Comparison of ENCODE assay signal across 1 cellular context in genomic region chr7:158863611-158864506, GRCh38.
TF ChIP-seq lines count a peak whose summit lies in the region.

No MANE protein-coding gene starts in this region.

TF ChIP-seq in HEK293, 187 proteins besides CTCF, POLR2A, EP300 and RAD21 (continued from another document):
- TF ChIP-seq PRDM10 (tag by site-specific recombination; IDR thresholded peaks at IDR 0.05) (peak; percentile 56; the same call in 1 of the 2 replicates), ZFHX2 (tag by site-specific recombination; conservative IDR thresholded peaks at IDR 0.05) (peak; percentile 42; the same call in 1 of the 2 replicates), KLF9 (tag by site-specific recombination; IDR thresholded peaks at IDR 0.05; ENCODE audit: low read depth) (0 out of 2 replicates have a peak, but pooled peaks have one; percentile 20), ZNF548 (tag by site-specific recombination; IDR thresholded peaks at IDR 0.05) (no peak), SP3 (tag by site-specific recombination; IDR thresholded peaks at IDR 0.05) (peak; percentile 65), KLF1 (tag by site-specific recombination; IDR thresholded peaks at IDR 0.05) (peak; percentile 87), PATZ1 (tag by site-specific recombination; IDR thresholded peaks at IDR 0.05) (peak; percentile 53), ZNF112 (tag by site-specific recombination; IDR thresholded peaks at IDR 0.05) (no peak), ZNF341 (tag by site-specific recombination; IDR thresholded peaks at IDR 0.05; ENCODE audit: low read depth) (peak; percentile 3; the same call in 1 of the 2 replicates), ZNF335 (tag by site-specific recombination; conservative IDR thresholded peaks at IDR 0.05) (0 out of 2 replicates have a peak, but pooled peaks have one; percentile 22), KLF7 (tag by site-specific recombination; IDR thresholded peaks at IDR 0.05; ENCODE audit: borderline replicate concordance) (peak; percentile 69), GLIS2 (tag by site-specific recombination; IDR thresholded peaks at IDR 0.05) (peak; percentile 47; the same call in 1 of the 2 replicates), ZBTB8A (tag by site-specific recombination; IDR thresholded peaks at IDR 0.05) (no peak), ZNF398 (tag by site-specific recombination; IDR thresholded peaks at IDR 0.05) (peak; percentile 88)
TF ChIP-seq in HEK293: peak in this region for 17.
